Comparison of ENCODE assay signal across 29 cellular contexts in genomic region chr2:70833246-70833645, GRCh38. TPM values are rescaled to one million over a fixed set of nuclear protein-coding genes. Genes with fewer than 3 reads are reported as not detected.
"Had no signal": no experiment of that assay in that cellular context is flagged by ENCODE, and none has a peak within 500 bp of the region (broad histone marks: within the 10 kb centered on the region; RNA-seq: fewer than 3 reads in every experiment).

No MANE protein-coding gene starts in this region.

- H3K9me3 ChIP-seq: body of pancreas, colonic mucosa, gastrocnemius medialis had no signal

- H3K36me3 ChIP-seq: cardiac muscle cell, colonic mucosa, gastrocnemius medialis had no signal

- H3K4me1 ChIP-seq: body of pancreas, colonic mucosa, foreskin keratinocyte, gastrocnemius medialis had no signal

- H3K27ac ChIP-seq: body of pancreas, cardiac muscle cell, colonic mucosa, dorsolateral prefrontal cortex, foreskin keratinocyte, gastrocnemius medialis had no signal

- H3K27me3 ChIP-seq: body of pancreas, cardiac muscle cell, colonic mucosa had no signal

- H3K4me3 ChIP-seq: body of pancreas, cardiac muscle cell, colonic mucosa, dorsolateral prefrontal cortex, gastrocnemius medialis had no signal

- DNase-seq: activated CD4-positive, alpha-beta memory T cell treated with anti-CD3 and anti-CD28 coated beads for 36 hours; activated CD4-positive, alpha-beta T cell treated with anti-CD3 and anti-CD28 coated beads for 36 hours; activated CD4-positive, alpha-beta T cell treated with anti-CD3 and anti-CD28 coated beads, Interleukin-2, amount 10 ng/mL, durations not matched to agents 24 days and 14 days; activated CD4-positive, CD25-positive, alpha-beta regulatory T cell; activated CD4-positive, CD25-positive, alpha-beta regulatory T cell treated with anti-CD3 and anti-CD28 coated beads, Interleukin-2, amount 50 U/mL, for 72 hours; activated CD8-positive, alpha-beta T cell treated with anti-CD3 and anti-CD28 coated beads, Interleukin-2, amount 10 ng/mL, durations not matched to agents 7 days and 5 days; activated gamma-delta T cell treated with Interleukin-2 at 50 U/mL for 16 hours; activated naive CD4-positive, alpha-beta T cell treated with anti-CD3 and anti-CD28 coated beads, Interleukin-2, amount 50 U/mL, for 16 hours; activated naive CD4-positive, alpha-beta T cell treated with Interleukin-2 at 50 U/mL for 16 hours; activated T-cell treated with anti-CD3 and anti-CD28 coated beads for 4 hours; activated T-cell treated with anti-CD3 and anti-CD28 coated beads, Interleukin-2, amount 50 U/mL, for 24 hours; activated T-cell treated with anti-CD3 and anti-CD28 coated beads, Interleukin-2, amount 50 U/mL, for 72 hours; amygdala; aorta; body of pancreas; central memory CD4-positive, alpha-beta T cell; cerebellar nuclear complex; colonic mucosa; dorsolateral prefrontal cortex; effector memory CD4-positive, alpha-beta T cell; endodermal cell; foreskin keratinocyte; gastrocnemius medialis; glutamatergic neuron; T-helper 1 cell; T-helper 17 cell had no signal

RNA-seq across cellular contexts. Expression of gene CD207, which starts 2.4 kb away (rescaled TPM):
- total RNA-seq: activated CD4-positive, alpha-beta memory T cell treated with anti-CD3 and anti-CD28 coated beads for 36 hours; activated CD4-positive, alpha-beta T cell treated with anti-CD3 and anti-CD28 coated beads for 36 hours; activated CD4-positive, alpha-beta T cell treated with anti-CD3 and anti-CD28 coated beads, Interleukin-2, amount 10 ng/mL, durations not matched to agents 24 days and 14 days; activated CD8-positive, alpha-beta T cell treated with anti-CD3 and anti-CD28 coated beads, Interleukin-2, amount 10 ng/mL, durations not matched to agents 7 days and 5 days; activated T-cell treated with anti-CD3 and anti-CD28 coated beads, Interleukin-2, amount 50 U/mL, for 72 hours; body of pancreas; cardiac muscle cell; endodermal cell; epithelial cell of proximal tubule; esophagus mucosa; foreskin keratinocyte; gastrocnemius medialis had no signal

RNA-seq across cellular contexts. Expression of gene CLEC4F, which starts 12.8 kb away (rescaled TPM):
- total RNA-seq: activated CD4-positive, alpha-beta memory T cell treated with anti-CD3 and anti-CD28 coated beads for 36 hours; activated CD4-positive, alpha-beta T cell treated with anti-CD3 and anti-CD28 coated beads for 36 hours; activated CD4-positive, alpha-beta T cell treated with anti-CD3 and anti-CD28 coated beads, Interleukin-2, amount 10 ng/mL, durations not matched to agents 24 days and 14 days; activated CD8-positive, alpha-beta T cell treated with anti-CD3 and anti-CD28 coated beads, Interleukin-2, amount 10 ng/mL, durations not matched to agents 7 days and 5 days; activated T-cell treated with anti-CD3 and anti-CD28 coated beads, Interleukin-2, amount 50 U/mL, for 72 hours; cardiac muscle cell; endodermal cell; epithelial cell of proximal tubule; esophagus mucosa; foreskin keratinocyte had no signal

RNA-seq across cellular contexts. Expression of gene FIGLA, which starts 42.8 kb away (rescaled TPM):
- total RNA-seq: activated CD4-positive, alpha-beta memory T cell treated with anti-CD3 and anti-CD28 coated beads for 36 hours; activated CD4-positive, alpha-beta T cell treated with anti-CD3 and anti-CD28 coated beads for 36 hours; activated CD4-positive, alpha-beta T cell treated with anti-CD3 and anti-CD28 coated beads, Interleukin-2, amount 10 ng/mL, durations not matched to agents 24 days and 14 days; activated CD8-positive, alpha-beta T cell treated with anti-CD3 and anti-CD28 coated beads, Interleukin-2, amount 10 ng/mL, durations not matched to agents 7 days and 5 days; aorta; body of pancreas; cardiac muscle cell; colonic mucosa; endodermal cell; epithelial cell of proximal tubule; esophagus mucosa; foreskin keratinocyte; gastrocnemius medialis; T-helper 17 cell had no signal
